Comparison of ENCODE assay signal across 21 cellular contexts in genomic region chr9:9257999-9258398, GRCh38.
"Had no signal": no experiment of that assay in that cellular context is flagged by ENCODE, and none has a peak within 500 bp of the region (broad histone marks: within the 10 kb centered on the region; RNA-seq: fewer than 3 reads in every experiment).

No MANE protein-coding gene starts in this region.

- H3K36me3 ChIP-seq: breast epithelium, left lung, prostate gland, spleen, uterus had no signal

- ATAC-seq: activated CD4-positive, alpha-beta T cell treated with anti-CD3 and anti-CD28 coated beads for 36 hours; activated T-cell treated with anti-CD3 and anti-CD28 coated beads, Interleukin-2, amount 50 U/mL, for 4 hours; effector memory CD8-positive, alpha-beta T cell; esophagus mucosa; left lung; naive thymus-derived CD4-positive, alpha-beta T cell had no signal

- H3K27me3 ChIP-seq: breast epithelium, dorsolateral prefrontal cortex, left lung, spleen, testis, uterus had no signal

- H3K4me1 ChIP-seq: breast epithelium, left lung, prostate gland, spleen, testis, uterus had no signal

- DNase-seq: activated B cell treated with CpG ODN at 0.5 μM for 24 hours; activated CD4-positive, alpha-beta T cell treated with anti-CD3 and anti-CD28 coated beads for 36 hours; activated CD4-positive, alpha-beta T cell treated with anti-CD3 and anti-CD28 coated beads, Interleukin-2, amount 50 U/mL, for 48 hours; activated CD8-positive, alpha-beta memory T cell treated with anti-CD3 and anti-CD28 coated beads, Interleukin-2, amount 50 U/mL, for 48 hours; activated naive CD4-positive, alpha-beta T cell; activated naive CD8-positive, alpha-beta T cell treated with anti-CD3 and anti-CD28 coated beads for 36 hours; activated T-cell treated with anti-CD3 and anti-CD28 coated beads, Interleukin-2, amount 50 U/mL, for 4 hours; dorsolateral prefrontal cortex; effector memory CD8-positive, alpha-beta T cell; foreskin melanocyte; left lung; naive thymus-derived CD4-positive, alpha-beta T cell; spleen; stimulated activated CD4-positive, alpha-beta T cell treated with anti-CD3 and anti-CD28 coated beads, Interleukin-4, amount 100 ng/mL, for 1 hour; stimulated activated naive CD4-positive, alpha-beta T cell; testis; trophoblast cell; uterus had no signal

- H3K27ac ChIP-seq: breast epithelium, dorsolateral prefrontal cortex, left lung, prostate gland, spleen, testis, uterus had no signal

- H3K9me3 ChIP-seq: breast epithelium, prostate gland, testis, uterus had no signal

- H3K4me3 ChIP-seq: breast epithelium, dorsolateral prefrontal cortex, left lung, prostate gland, spleen, testis, uterus had no signal
